1 cellular context compared by ENCODE assay signal in the genomic region with DNA sequence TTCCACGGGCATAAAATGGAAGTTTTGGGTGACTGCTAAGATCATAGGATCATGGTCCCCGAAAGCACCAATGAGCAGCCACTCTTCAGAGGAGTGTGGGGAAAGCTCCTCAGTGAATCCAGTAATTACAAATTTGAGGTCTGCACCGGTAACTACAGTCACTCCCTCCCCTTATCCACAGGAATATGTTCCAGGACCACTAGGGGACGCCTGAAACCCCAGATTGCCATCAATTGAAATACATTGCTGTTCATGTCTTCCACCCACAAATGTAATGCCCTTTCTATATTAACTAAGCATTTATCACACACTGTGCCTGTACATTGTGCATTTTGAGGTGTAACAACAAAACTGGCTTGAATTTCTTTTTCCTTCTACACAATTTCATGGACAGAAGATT.
TF ChIP-seq lines count a peak whose summit lies in the region.

No MANE protein-coding gene starts in this region.

TF ChIP-seq in K562, 482 proteins besides CTCF, POLR2A, EP300 and RAD21 (continued from another document):
- no peak for TF ChIP-seq ZBTB5 (IDR thresholded peaks at IDR 0.05)
- TF ChIP-seq CAMTA2 (CRISPR knock-in tag; conservative IDR thresholded peaks at IDR 0.05): no peak
